ENCODE assay signal across 26 cellular contexts in the genomic region with DNA sequence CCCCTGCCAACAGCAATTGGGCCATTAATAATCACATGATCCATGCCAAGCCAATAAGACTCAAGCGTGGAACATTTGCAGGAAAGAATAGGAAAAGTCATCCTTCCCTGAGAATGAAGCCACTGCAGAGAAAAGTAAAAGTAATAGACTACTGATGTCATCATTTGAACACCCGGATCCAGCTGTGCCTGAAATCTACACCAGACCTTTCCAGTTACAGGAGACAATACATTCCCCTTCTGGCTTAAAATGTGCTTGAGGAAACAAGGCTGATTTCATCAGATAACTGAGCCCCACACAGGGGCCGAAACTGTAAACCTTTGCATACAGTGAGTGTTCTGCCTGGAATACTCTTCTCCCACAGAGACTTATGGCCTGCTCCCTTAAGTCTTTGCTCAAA.
"Had no signal": no experiment of that assay in that cellular context is flagged by ENCODE, and none has a peak within 500 bp of the region (broad histone marks: within the 10 kb centered on the region; RNA-seq: fewer than 3 reads in every experiment).

No MANE protein-coding gene starts in this region.

- H3K4me3 Mint-ChIP-seq: activated CD8-positive, alpha-beta T cell treated with anti-CD3 and anti-CD28 coated beads for 36 hours; activated T-cell treated with anti-CD3 and anti-CD28 coated beads, Interleukin-2, amount 50 U/mL, for 4 hours; activated T-helper 17 cell treated with anti-CD3 and anti-CD28 coated beads, Interleukin-2, amount 50 U/mL, for 72 hours; memory B cell; naive thymus-derived CD4-positive, alpha-beta T cell had no signal

- H3K27me3 ChIP-seq: esophagus muscularis mucosa, ovary, right lobe of liver, testis had no signal

- H3K4me1 Mint-ChIP-seq: activated T-helper 17 cell treated with anti-CD3 and anti-CD28 coated beads, Interleukin-2, amount 50 U/mL, for 72 hours; memory B cell; naive thymus-derived CD4-positive, alpha-beta T cell had no signal

- H3K9me3 Mint-ChIP-seq: activated CD8-positive, alpha-beta T cell treated with anti-CD3 and anti-CD28 coated beads for 36 hours; activated T-cell treated with anti-CD3 and anti-CD28 coated beads, Interleukin-2, amount 50 U/mL, for 4 hours; activated T-helper 17 cell treated with anti-CD3 and anti-CD28 coated beads, Interleukin-2, amount 50 U/mL, for 72 hours; memory B cell had no signal

- H3K4me1 ChIP-seq: right lobe of liver, testis had no signal

- H3K36me3 Mint-ChIP-seq: memory B cell; naive thymus-derived CD4-positive, alpha-beta T cell had no signal

- H3K9me3 ChIP-seq: esophagus muscularis mucosa, ovary, right lobe of liver, testis had no signal

- ATAC-seq: activated CD8-positive, alpha-beta T cell treated with anti-CD3 and anti-CD28 coated beads for 36 hours; activated T-cell treated with anti-CD3 and anti-CD28 coated beads, Interleukin-2, amount 50 U/mL, for 4 hours; activated T-helper 17 cell treated with anti-CD3 and anti-CD28 coated beads, Interleukin-2, amount 50 U/mL, for 72 hours; naive thymus-derived CD4-positive, alpha-beta T cell; right lobe of liver; stimulated activated naive CD8-positive, alpha-beta T cell treated with anti-CD3 and anti-CD28 coated beads, Interleukin-15, Interleukin-2, amounts not matched to agents 100 U/mL and 50 U/mL, for 24 hours had no signal

- H3K27ac ChIP-seq: ovary, right lobe of liver, testis had no signal

- DNase-seq: activated CD4-positive, alpha-beta T cell treated with anti-CD3 and anti-CD28 coated beads for 1 hour; activated CD4-positive, alpha-beta T cell treated with anti-CD3 and anti-CD28 coated beads, Interleukin-2, amount 50 U/mL, for 1 hour; activated CD8-positive, alpha-beta T cell treated with anti-CD3 and anti-CD28 coated beads for 36 hours; activated gamma-delta T cell treated with Interleukin-2 at 50 U/mL for 16 hours; activated naive CD4-positive, alpha-beta T cell treated with anti-CD3 and anti-CD28 coated beads, Interleukin-2, amount 50 U/mL, for 16 hours; activated T-cell treated with anti-CD3 and anti-CD28 coated beads, Interleukin-2, amount 50 U/mL, for 4 hours; dermis blood vessel endothelial cell; effector CD4-positive, alpha-beta T cell; glutamatergic neuron; islet precursor cell; midbrain; naive thymus-derived CD4-positive, alpha-beta T cell; ovary; right lobe of liver; stimulated activated CD4-positive, alpha-beta T cell treated with anti-CD3 and anti-CD28 coated beads, Interleukin-4, amount 100 ng/mL, for 1 hour; stimulated activated naive CD8-positive, alpha-beta T cell treated with anti-CD3 and anti-CD28 coated beads, Interleukin-15, Interleukin-2, amounts not matched to agents 100 U/mL and 50 U/mL, for 24 hours; T1000; testis had no signal

- H3K4me3 ChIP-seq: esophagus muscularis mucosa, ovary, right lobe of liver, testis had no signal

- H3K27ac Mint-ChIP-seq: activated CD8-positive, alpha-beta T cell treated with anti-CD3 and anti-CD28 coated beads for 36 hours; activated T-helper 17 cell treated with anti-CD3 and anti-CD28 coated beads, Interleukin-2, amount 50 U/mL, for 72 hours; memory B cell; naive thymus-derived CD4-positive, alpha-beta T cell; progenitor cell of endocrine pancreas had no signal

- H3K36me3 ChIP-seq: ovary, right lobe of liver had no signal

- FAIRE-seq: bronchial epithelial cell, colon, frontal cortex, urothelium cell line had no signal
